16 cellular contexts compared by ENCODE assay signal in the genomic region with DNA sequence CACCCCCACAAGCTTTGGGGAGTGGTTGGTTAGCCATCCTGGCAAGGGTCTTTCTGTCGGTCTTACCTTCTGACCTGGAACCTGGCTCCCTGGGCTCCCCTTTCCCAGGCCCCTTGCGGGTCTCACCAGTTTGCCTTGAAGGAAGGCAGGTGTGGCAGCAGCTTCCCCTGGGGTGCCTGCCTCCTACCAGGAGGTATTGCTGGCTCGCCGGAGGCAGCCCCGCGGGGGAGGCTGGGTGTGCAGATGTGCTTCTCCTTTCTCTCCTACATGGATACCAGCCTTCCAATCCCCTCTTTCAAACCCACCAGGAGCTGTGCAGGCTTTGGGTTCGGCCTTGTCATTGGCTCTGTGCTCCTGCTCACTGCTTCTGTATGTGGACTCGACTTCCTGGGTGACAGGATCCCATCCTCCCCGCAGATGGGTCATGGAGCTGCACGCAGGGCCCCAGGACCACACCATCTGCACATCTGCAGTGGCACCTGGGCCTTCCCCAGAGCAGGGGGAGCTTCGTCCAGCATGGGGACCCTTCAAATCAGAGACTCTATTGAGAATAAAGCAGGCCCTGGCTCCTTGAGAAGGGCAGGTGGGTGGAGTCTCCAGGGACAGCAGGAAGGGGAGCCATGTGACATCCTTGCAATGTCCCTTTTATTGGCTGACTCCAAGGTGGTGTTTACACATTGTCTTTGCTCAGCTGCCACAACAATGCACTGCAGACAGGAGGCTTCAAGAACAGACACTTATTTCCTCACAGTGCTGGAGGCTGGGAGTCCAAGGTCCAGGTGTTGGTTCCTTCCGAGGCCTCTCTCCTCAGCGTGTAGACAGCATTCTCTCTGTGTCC.
DNase-seq lines count a peak whose midpoint lies in the region; ATAC-seq and TF ChIP-seq lines count a peak whose summit lies in the region.
"Had no signal": no experiment of that assay in that cellular context is flagged by ENCODE, and none has a peak within 500 bp of the region (broad histone marks: within the 10 kb centered on the region; RNA-seq: fewer than 3 reads in every experiment).

No MANE protein-coding gene starts in this region.

- no peak overlapping the region for H3K27ac Mint-ChIP-seq in MCF 10A (ENCODE audit: low read depth, unreplicated experiment)
- H3K27ac Mint-ChIP-seq: activated CD8-positive, alpha-beta T cell treated with anti-CD3 and anti-CD28 coated beads, Interleukin-2, amount 10 ng/mL, durations not matched to agents 7 days and 5 days; CD8-positive, alpha-beta memory T cell; immature natural killer cell had no signal

- peaks cover 7% of the 10 kb centered on the region for H3K9me3 Mint-ChIP-seq in MCF 10A (ENCODE audit: unreplicated experiment)
- H3K9me3 Mint-ChIP-seq: CD8-positive, alpha-beta memory T cell; immature natural killer cell had no signal

- no peak for TF ChIP-seq POLR2A in breast epithelium (IDR thresholded peaks at IDR 0.05)
- no peak for TF ChIP-seq POLR2A in esophagus muscularis mucosa (IDR thresholded peaks at IDR 0.05; ENCODE audit: low read depth)

- H3K27ac ChIP-seq in breast epithelium, result no peak overlapping the region
- H3K27ac ChIP-seq in esophagus muscularis mucosa (replicated peaks in 1 of 4), result no peak overlapping the region
- H3K27ac ChIP-seq: foreskin keratinocyte, GM23248 had no signal

- H3K36me3 Mint-ChIP-seq in MCF 10A (ENCODE audit: insufficient read depth, unreplicated experiment), result no peaks in the 10 kb centered on the region
- H3K36me3 Mint-ChIP-seq: brain; CD8-positive, alpha-beta memory T cell; immature natural killer cell had no signal

- intact Hi-C loops in breast epithelium (cut with DNase I; ENCODE audit: low total_unique reads) (no loop called here), MCF 10A (cut with micrococcal nuclease) (no loop called here), esophagus muscularis mucosa (cut with DNase I) (no loop called here)

- no peaks in the 10 kb centered on the region for H3K4me1 Mint-ChIP-seq in MCF 10A (ENCODE audit: insufficient read depth, unreplicated experiment)
- H3K4me1 Mint-ChIP-seq: CD8-positive, alpha-beta memory T cell; immature natural killer cell had no signal

- POLR2A ChIA-PET in MCF 10A (lab: Yijun Ruan, JAX), result no interaction called here

- H3K4me1 ChIP-seq in breast epithelium (no peaks in the 10 kb centered on the region), esophagus muscularis mucosa (no peaks in the 10 kb centered on the region)
- H3K4me1 ChIP-seq: foreskin keratinocyte had no signal

- no peak overlapping the region for H3K4me3 Mint-ChIP-seq in MCF 10A (ENCODE audit: unreplicated experiment)
- H3K4me3 Mint-ChIP-seq: activated CD8-positive, alpha-beta T cell treated with anti-CD3 and anti-CD28 coated beads, Interleukin-2, amount 10 ng/mL, durations not matched to agents 7 days and 5 days; brain; CD8-positive, alpha-beta memory T cell; immature natural killer cell had no signal

- ATAC-seq in GM21786 (IDR thresholded peaks at IDR 0.05; ENCODE audit: unreplicated experiment) (no peak), HG02763 (IDR thresholded peaks at IDR 0.05; ENCODE audit: unreplicated experiment) (no peak)
- ATAC-seq: activated CD8-positive, alpha-beta T cell treated with anti-CD3 and anti-CD28 coated beads, Interleukin-2, amount 10 ng/mL, durations not matched to agents 7 days and 5 days; foreskin keratinocyte had no signal

- peak; percentile 6 for DNase-seq in breast epithelium (ENCODE audit: low spot score in 2 of 2)
- no peak for DNase-seq in MCF 10A (ENCODE audit: unreplicated experiment)
- DNase-seq in NCI-H2171 treated with DMSO at 0.1 percent for 48 hours (lab: John Stamatoyannopoulos, UW), result peak; percentile 85
- DNase-seq in esophagus muscularis mucosa (ENCODE audit: extremely low spot score), result peak; percentile 81
- no peak for DNase-seq in ureter (ENCODE audit: low spot score)
- no peak for DNase-seq in stimulated activated CD4-positive, alpha-beta T cell treated with anti-CD3 and anti-CD28 coated beads, Interleukin-2, amount 100 ng/mL, for 24 hours
- DNase-seq: activated CD8-positive, alpha-beta T cell treated with anti-CD3 and anti-CD28 coated beads, Interleukin-2, amount 10 ng/mL, durations not matched to agents 7 days and 5 days; CD8-positive, alpha-beta memory T cell; foreskin keratinocyte; GM23248; immature natural killer cell; mesenchymal stem cell; stimulated activated CD4-positive, alpha-beta T cell treated with anti-CD3 and anti-CD28 coated beads, Interleukin-12 subunit alpha, Interleukin-12 subunit beta, amount 100 ng/mL, for 4 hours had no signal

- H3K4me3 ChIP-seq in breast epithelium, result no peak overlapping the region
- no peak overlapping the region for H3K4me3 ChIP-seq in esophagus muscularis mucosa
- H3K4me3 ChIP-seq: GM23248 had no signal

- H3K27me3 ChIP-seq in breast epithelium, result peaks cover 0 to 54% of the 10 kb centered on the region in 2 donors
- peaks cover 0 to 59% (median 0%) of the 10 kb centered on the region in 4 donors for H3K27me3 ChIP-seq in esophagus muscularis mucosa
- H3K27me3 ChIP-seq: foreskin keratinocyte had no signal

- no peaks in the 10 kb centered on the region for H3K27me3 Mint-ChIP-seq in MCF 10A (ENCODE audit: insufficient read depth, unreplicated experiment)

- BruUV-seq in MCF 10A (replicated peaks; lab: Mats Ljungman, UMichigan), result no TSS peak

- CTCF ChIA-PET in MCF 10A (lab: Yijun Ruan, JAX), result no interaction called here

- no peak for TF ChIP-seq CTCF in breast epithelium (IDR thresholded peaks at IDR 0.05)
- no peak for TF ChIP-seq CTCF in MCF 10A (IDR thresholded peaks at IDR 0.05; ENCODE audit: unreplicated experiment)
- TF ChIP-seq CTCF in esophagus muscularis mucosa (IDR thresholded peaks at IDR 0.05), result no peak

- WGBS in esophagus muscularis mucosa, result 63% methylated on average over 9 of the region's 13 CpGs

- no peaks in the 10 kb centered on the region for H3K9me3 ChIP-seq in breast epithelium
- H3K9me3 ChIP-seq in esophagus muscularis mucosa, result no peaks in the 10 kb centered on the region

- TF ChIP-seq EP300 in esophagus muscularis mucosa (IDR thresholded peaks at IDR 0.05), result no peak

- no peaks in the 10 kb centered on the region for H3K36me3 ChIP-seq in breast epithelium
- no peaks in the 10 kb centered on the region for H3K36me3 ChIP-seq in esophagus muscularis mucosa

Comparison
In these comparisons a context has a peak if more than half of its experiments do, and no peak if none do; other contexts are left out.
1. DNase-seq: peak in breast epithelium (2 of 2), NCI-H2171 treated with DMSO at 0.1 percent for 48 hours (single experiment) and esophagus muscularis mucosa (single experiment); none in MCF 10A (single experiment), ureter (single experiment) and stimulated activated CD4-positive, alpha-beta T cell treated with anti-CD3 and anti-CD28 coated beads, Interleukin-2, amount 100 ng/mL, for 24 hours (0 of 2).